Comparison of ENCODE assay signal across 8 cellular contexts in genomic region chr7:32490127-32490796, GRCh38. TPM values are rescaled to one million over a fixed set of nuclear protein-coding genes. Genes with fewer than 3 reads are reported as not detected.
DNase-seq lines count a peak whose midpoint lies in the region; ATAC-seq and FAIRE-seq lines count a peak whose summit lies in the region.

Gene LSM5 (minus strand): TSS chr7:32490380. CDS start chr7:32490365, 15 bp downstream.

- ATAC-seq in GM21786 (IDR thresholded peaks at IDR 0.05; ENCODE audit: unreplicated experiment) = peak; percentile 85
- ATAC-seq in activated T-cell treated with anti-CD3 and anti-CD28 coated beads, Interleukin-2, amount 50 U/mL, for 72 hours (replicated peaks in 1 of 2) = peak; percentile 79 to 89
- peak; percentile 73 to 79 for ATAC-seq in naive B cell (ENCODE audit: low read depth in 2 of 2)
- peak; percentile 89 for ATAC-seq in stimulated activated memory B cell treated with anti-CD40 and anti-IgM and Interleukin-4, amounts not matched to agents 10 μg/mL and 1 μg/mL and 100 μg/mL, for 72 hours

- peaks cover 26% of the 10 kb centered on the region for H3K4me1 Mint-ChIP-seq in activated T-cell treated with anti-CD3 and anti-CD28 coated beads, Interleukin-2, amount 50 U/mL, for 72 hours (ENCODE audit: low read depth)
- H3K4me1 Mint-ChIP-seq in naive B cell = peaks cover 16 to 34% (median 17%) of the 10 kb centered on the region in 3 donors
- H3K4me1 Mint-ChIP-seq in stimulated activated memory B cell treated with anti-CD40 and anti-IgM and Interleukin-4, amounts not matched to agents 10 μg/mL and 1 μg/mL and 100 μg/mL, for 72 hours = peaks cover 12% of the 10 kb centered on the region

- H3K36me3 Mint-ChIP-seq in activated T-cell treated with anti-CD3 and anti-CD28 coated beads, Interleukin-2, amount 50 U/mL, for 72 hours (ENCODE audit: insufficient read depth in 2 of 2) = peaks cover 2 to 16% of the 10 kb centered on the region in 2 donors
- H3K36me3 Mint-ChIP-seq in naive B cell = peaks cover 0 to 4% of the 10 kb centered on the region in 2 donors
- H3K36me3 Mint-ChIP-seq in stimulated activated memory B cell treated with anti-CD40 and anti-IgM and Interleukin-4, amounts not matched to agents 10 μg/mL and 1 μg/mL and 100 μg/mL, for 72 hours = peaks cover 22% of the 10 kb centered on the region

- H3K9me3 ChIP-seq in KOPT-K1 (ENCODE audit: insufficient read depth, low read length, poor library complexity, severe bottlenecking) = no peaks in the 10 kb centered on the region

- no peaks in the 10 kb centered on the region for H3K27me3 Mint-ChIP-seq in activated T-cell treated with anti-CD3 and anti-CD28 coated beads, Interleukin-2, amount 50 U/mL, for 72 hours (ENCODE audit: low read depth)
- H3K27me3 Mint-ChIP-seq in naive B cell = no peaks in the 10 kb centered on the region
- no peaks in the 10 kb centered on the region for H3K27me3 Mint-ChIP-seq in stimulated activated memory B cell treated with anti-CD40 and anti-IgM and Interleukin-4, amounts not matched to agents 10 μg/mL and 1 μg/mL and 100 μg/mL, for 72 hours

- H3K27ac Mint-ChIP-seq in activated T-cell treated with anti-CD3 and anti-CD28 coated beads, Interleukin-2, amount 50 U/mL, for 72 hours = peak within 1 kb of the TSS; percentile 95
- peak within 1 kb of the TSS; percentile 67 to 99 (median 96) for H3K27ac Mint-ChIP-seq in naive B cell
- H3K27ac Mint-ChIP-seq in stimulated activated memory B cell treated with anti-CD40 and anti-IgM and Interleukin-4, amounts not matched to agents 10 μg/mL and 1 μg/mL and 100 μg/mL, for 72 hours = peak within 1 kb of the TSS; percentile 91

- DNase-seq in DMS53 treated with DMSO at 0.1 percent for 48 hours (lab: John Stamatoyannopoulos, UW; ENCODE audit: unreplicated experiment) = peak; percentile 97
- DNase-seq in RCC 7860 (ENCODE audit: low spot score) = peak; percentile 88
- DNase-seq in activated T-cell treated with anti-CD3 and anti-CD28 coated beads, Interleukin-2, amount 50 U/mL, for 72 hours = peak; percentile 88 to 92
- DNase-seq in fibroblast of gingiva (ENCODE audit: low read depth) = peak; percentile 94
- peak; percentile 84 for DNase-seq in naive B cell

- peak within 1 kb of the TSS; percentile 82 to 91 for H3K4me3 Mint-ChIP-seq in activated T-cell treated with anti-CD3 and anti-CD28 coated beads, Interleukin-2, amount 50 U/mL, for 72 hours
- peak within 1 kb of the TSS; percentile 89 to 98 (median 96) for H3K4me3 Mint-ChIP-seq in naive B cell
- peak within 1 kb of the TSS; percentile 93 for H3K4me3 Mint-ChIP-seq in stimulated activated memory B cell treated with anti-CD40 and anti-IgM and Interleukin-4, amounts not matched to agents 10 μg/mL and 1 μg/mL and 100 μg/mL, for 72 hours

- peaks cover 37% of the 10 kb centered on the region for H3K36me3 ChIP-seq in KOPT-K1 (ENCODE audit: insufficient read depth, low read length)

- no peaks in the 10 kb centered on the region for H3K9me3 Mint-ChIP-seq in activated T-cell treated with anti-CD3 and anti-CD28 coated beads, Interleukin-2, amount 50 U/mL, for 72 hours
- H3K9me3 Mint-ChIP-seq in naive B cell = no peaks in the 10 kb centered on the region
- no peaks in the 10 kb centered on the region for H3K9me3 Mint-ChIP-seq in stimulated activated memory B cell treated with anti-CD40 and anti-IgM and Interleukin-4, amounts not matched to agents 10 μg/mL and 1 μg/mL and 100 μg/mL, for 72 hours

- H3K27ac ChIP-seq in KOPT-K1 (ENCODE audit: low read depth, low read length, poor library complexity, severe bottlenecking) = peak within 1 kb of the TSS; percentile 90

- FAIRE-seq in RCC 7860 (lab: Jason Lieb, UNC) = no peak

RNA-seq across cellular contexts. Expression of gene LSM5, which starts in this region (rescaled TPM):
- 100 to 1,000 TPM in 1 of 2 donors, 10 to 100 TPM in 1; 77.4 to 103 TPM for total RNA-seq in activated T-cell treated with anti-CD3 and anti-CD28 coated beads, Interleukin-2, amount 50 U/mL, for 72 hours
- polyA plus RNA-seq in naive B cell (ENCODE audit: low read depth in 6 of 6) = 100 to 1,000 TPM; 106 to 178 (median 139) TPM

Comparison
In these comparisons a context has a peak if more than half of its experiments do, and no peak if none do; other contexts are left out.
1. Peak in every context shown above with its lines: DNase-seq, ATAC-seq and H3K27ac ChIP-seq.